8 cellular contexts compared by ENCODE assay signal in the genomic region with DNA sequence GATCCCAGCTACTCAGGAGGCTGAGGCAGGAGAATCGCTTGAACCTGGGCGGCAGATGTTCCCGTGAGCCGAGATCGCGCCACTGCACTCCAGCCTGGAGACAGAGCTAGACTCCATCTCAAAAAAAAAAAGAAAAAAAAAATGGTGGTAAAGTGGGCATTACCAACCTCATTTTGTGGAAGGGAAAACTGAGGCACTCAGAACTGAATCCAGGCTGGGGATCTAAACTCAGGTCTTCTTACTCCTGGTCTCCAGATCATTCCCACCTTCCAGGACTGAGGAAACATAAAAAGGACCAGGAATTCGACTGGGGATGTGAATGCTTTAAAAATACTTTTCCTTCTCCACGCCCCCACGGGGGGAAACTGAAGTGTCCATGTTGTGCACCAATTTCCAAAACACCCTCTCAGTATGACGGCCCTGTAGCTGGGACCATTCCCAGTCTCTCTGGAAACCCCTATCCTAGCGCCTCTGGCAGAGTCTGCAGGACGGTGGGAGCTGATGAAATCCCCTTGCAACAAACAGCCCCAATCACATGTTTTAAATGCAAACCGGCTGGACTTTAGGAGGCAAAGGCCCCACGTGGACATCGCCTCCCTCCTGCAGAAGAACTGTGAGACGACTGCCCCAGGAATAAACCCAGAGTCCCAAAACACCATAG. TPM values are rescaled to one million over a fixed set of nuclear protein-coding genes. Genes with fewer than 3 reads are reported as not detected.
DNase-seq lines count a peak whose midpoint lies in the region; ATAC-seq, FAIRE-seq and TF ChIP-seq lines count a peak whose summit lies in the region.

No MANE protein-coding gene starts in this region.

- H3K9me3 ChIP-seq in AG04450 (ENCODE audit: control insufficient read depth, insufficient read depth, low read length) (no peaks in the 10 kb centered on the region; the same call in 1 of the 2 replicates), mesenchymal stem cell (ENCODE audit: control insufficient read depth, low read length) (no peaks in the 10 kb centered on the region)

- H3K4me2 ChIP-seq in mesenchymal stem cell (ENCODE audit: low read length, poor library complexity, severe bottlenecking) = peak overlapping the region; percentile 23

- peaks cover 16% of the 10 kb centered on the region for H3K36me3 Mint-ChIP-seq in activated naive CD8-positive, alpha-beta T cell treated with anti-CD3 and anti-CD28 coated beads, Interleukin-2, amount 10 ng/mL, durations not matched to agents 7 days and 5 days

- no peak overlapping the region for H2BK15ac ChIP-seq in mesenchymal stem cell (ENCODE audit: low read depth, poor library complexity, severe bottlenecking)

- FAIRE-seq in GM12892 (lab: Jason Lieb, UNC) = peak; percentile 5

- no peak overlapping the region for H3K4ac ChIP-seq in mesenchymal stem cell (ENCODE audit: low read depth in 1 of 2, low read length in 2 of 2)

- no peak for TF ChIP-seq CTCF in AG04450 (IDR thresholded peaks at IDR 0.05; ENCODE audit: low read depth, low read length)

- H2BK120ac ChIP-seq in mesenchymal stem cell (ENCODE audit: low read depth, low read length) = no peak overlapping the region

- no peak overlapping the region for H2AFZ ChIP-seq in mesenchymal stem cell (ENCODE audit: low read depth, low read length)

- H3K4me1 Mint-ChIP-seq in activated naive CD8-positive, alpha-beta T cell treated with anti-CD3 and anti-CD28 coated beads, Interleukin-2, amount 10 ng/mL, durations not matched to agents 7 days and 5 days = peaks cover 35% of the 10 kb centered on the region

- no peak overlapping the region for H3K18ac ChIP-seq in mesenchymal stem cell (ENCODE audit: low read depth in 1 of 2, low read length in 2 of 2)

- POLR2A ChIA-PET in AG04450 (lab: Yijun Ruan, JAX) = interaction anchor here (0.6 to 2.4 kb wide), 2 partner anchors 10 to 13 kb away, joined by 3 to 12 read pairs; partner anchors contain the start of gene AKNA
- POLR2A ChIA-PET in activated naive CD8-positive, alpha-beta T cell treated with anti-CD3 and anti-CD28 coated beads, Interleukin-2, amount 10 ng/mL, durations not matched to agents 7 days and 5 days (lab: Charles Lee) = interaction anchor here (0.6 to 5.1 kb wide), 8 partner anchors 10 to 191 kb away, joined by 3 to 139 read pairs (median 6); partner anchors contain the start of genes AKNA and ATP6V1G1

- peak overlapping the region; percentile 91 for H3K9ac ChIP-seq in mesenchymal stem cell (ENCODE audit: low read length)

- H2BK12ac ChIP-seq in mesenchymal stem cell (ENCODE audit: low read length in 2 of 2) = no peak overlapping the region

- CTCF ChIA-PET in AG04450 (lab: Charles Lee) = interaction anchor here (2.2 to 2.8 kb wide), 2 partner anchors 9 to 257 kb away, joined by 10 to 15 read pairs; no protein-coding TSS in a partner anchor

- DNase-seq in AG04450 (ENCODE audit: low read depth, low spot score) = peak; percentile 75
- DNase-seq in GM12892 (ENCODE audit: insufficient read length) = no peak
- DNase-seq in activated naive CD8-positive, alpha-beta T cell treated with anti-CD3 and anti-CD28 coated beads, Interleukin-2, amount 10 ng/mL, durations not matched to agents 7 days and 5 days = no peak
- DNase-seq in mesenchymal stem cell = peak; percentile 89
- no peak for DNase-seq in retina
- no peak for DNase-seq in stimulated activated CD4-positive, alpha-beta T cell treated with anti-CD3 and anti-CD28 coated beads, Interleukin-12 subunit alpha, Interleukin-12 subunit beta, amount 100 ng/mL, for 4 hours

- H3K27ac ChIP-seq in AG04450 (ENCODE audit: low read depth, low read length) = peak overlapping the region; percentile 70
- no peak overlapping the region for H3K27ac ChIP-seq in mesenchymal stem cell (ENCODE audit: low read length, poor library complexity, severe bottlenecking)

- no peak overlapping the region for H2BK5ac ChIP-seq in mesenchymal stem cell (ENCODE audit: low read depth, low read length, poor library complexity, severe bottlenecking)

- no peak overlapping the region for H4K91ac ChIP-seq in mesenchymal stem cell (ENCODE audit: low read length)

- H3K23ac ChIP-seq in mesenchymal stem cell (ENCODE audit: low read length in 2 of 2) = no peak overlapping the region

- no peaks in the 10 kb centered on the region for H3K27me3 Mint-ChIP-seq in activated naive CD8-positive, alpha-beta T cell treated with anti-CD3 and anti-CD28 coated beads, Interleukin-2, amount 10 ng/mL, durations not matched to agents 7 days and 5 days

- H3K14ac ChIP-seq in mesenchymal stem cell (ENCODE audit: low read length in 2 of 2) = no peak overlapping the region

- H3K27me3 ChIP-seq in AG04450 (ENCODE audit: control insufficient read depth, insufficient read depth, low read length) = no peaks in the 10 kb centered on the region
- peaks cover 0 to 6% of the 10 kb centered on the region in 2 experiments for H3K27me3 ChIP-seq in mesenchymal stem cell (ENCODE audit: control insufficient read depth in 1 of 2, insufficient read depth in 1 of 2, low read length in 2 of 2)

- peaks cover 6% of the 10 kb centered on the region for H3K4me1 ChIP-seq in mesenchymal stem cell (ENCODE audit: control insufficient read depth, insufficient read depth, low read depth, low read length)

- TF ChIP-seq POLR2A in GM12892 (IDR thresholded peaks at IDR 0.05; ENCODE audit: low read depth, low read length) = no peak

- H3K79me1 ChIP-seq in mesenchymal stem cell (replicated peaks; ENCODE audit: low read length, poor library complexity, severe bottlenecking) = no peaks in the 10 kb centered on the region

- H2AK5ac ChIP-seq in mesenchymal stem cell (ENCODE audit: low read length, severe bottlenecking) = peak overlapping the region; percentile 26

- H3K9me3 Mint-ChIP-seq in activated naive CD8-positive, alpha-beta T cell treated with anti-CD3 and anti-CD28 coated beads, Interleukin-2, amount 10 ng/mL, durations not matched to agents 7 days and 5 days = no peaks in the 10 kb centered on the region

- H4K8ac ChIP-seq in mesenchymal stem cell (ENCODE audit: low read length) = no peak overlapping the region

- no peaks in the 10 kb centered on the region for H3K36me3 ChIP-seq in mesenchymal stem cell (ENCODE audit: control insufficient read depth in 1 of 2, insufficient read depth in 2 of 2, low read depth in 1 of 2, low read length in 2 of 2)

- H3K4me3 ChIP-seq in AG04450 (ENCODE audit: low read depth, low read length) (peak overlapping the region; percentile 87), mesenchymal stem cell (ENCODE audit: insufficient read depth in 1 of 2, low read depth in 1 of 2, low read length in 2 of 2) (peak overlapping the region in 1 of 2 experiments; percentile 89)

- H3K27ac Mint-ChIP-seq in activated naive CD8-positive, alpha-beta T cell treated with anti-CD3 and anti-CD28 coated beads, Interleukin-2, amount 10 ng/mL, durations not matched to agents 7 days and 5 days = peak overlapping the region; percentile 49

- H3K4me3 Mint-ChIP-seq in activated naive CD8-positive, alpha-beta T cell treated with anti-CD3 and anti-CD28 coated beads, Interleukin-2, amount 10 ng/mL, durations not matched to agents 7 days and 5 days = peak overlapping the region; percentile 89

- 47% methylated on average over 10 of the region's 16 CpGs for WGBS in mesenchymal stem cell

- no peak for ATAC-seq in activated naive CD8-positive, alpha-beta T cell treated with anti-CD3 and anti-CD28 coated beads, Interleukin-2, amount 10 ng/mL, durations not matched to agents 7 days and 5 days (ENCODE audit: low read depth)
- ATAC-seq in HG03280 (IDR thresholded peaks at IDR 0.05; ENCODE audit: unreplicated experiment) (no peak), GM21423 (IDR thresholded peaks at IDR 0.05; ENCODE audit: unreplicated experiment) (no peak)

RNA-seq across cellular contexts. Expression of gene AKNA, which starts 8.9 kb away (rescaled TPM):
- 7.0 and 7.5 TPM in 2 replicates for polyA plus RNA-seq in AG04450 (2011; rRNA removed)
- polyA minus RNA-seq in AG04450 (2011; rRNA and poly(A)+ RNA removed) = 12.6 and 12.7 TPM in 2 replicates
- polyA plus RNA-seq in GM12892 (2012; ENCODE audit: missing spikeins) = 28.3 TPM
- 100 to 1,000 TPM; 482 to 492 TPM for total RNA-seq in activated naive CD8-positive, alpha-beta T cell treated with anti-CD3 and anti-CD28 coated beads, Interleukin-2, amount 10 ng/mL, durations not matched to agents 7 days and 5 days
- polyA plus RNA-seq in mesenchymal stem cell (2013, experiment 1 of 2) = 18.5 TPM
- polyA plus RNA-seq in mesenchymal stem cell (2013, experiment 2 of 2) = 17.8 TPM

Comparison
In these comparisons a context has a peak if more than half of its experiments do, and no peak if none do; other contexts are left out.
1. DNase-seq: peak in AG04450 (single experiment) and mesenchymal stem cell (single experiment); none in GM12892 (single experiment), activated naive CD8-positive, alpha-beta T cell treated with anti-CD3 and anti-CD28 coated beads, Interleukin-2, amount 10 ng/mL, durations not matched to agents 7 days and 5 days (single experiment), retina (single experiment) and stimulated activated CD4-positive, alpha-beta T cell treated with anti-CD3 and anti-CD28 coated beads, Interleukin-12 subunit alpha, Interleukin-12 subunit beta, amount 100 ng/mL, for 4 hours (single experiment).